Comparison of ENCODE assay signal across 13 cellular contexts in the genomic region with DNA sequence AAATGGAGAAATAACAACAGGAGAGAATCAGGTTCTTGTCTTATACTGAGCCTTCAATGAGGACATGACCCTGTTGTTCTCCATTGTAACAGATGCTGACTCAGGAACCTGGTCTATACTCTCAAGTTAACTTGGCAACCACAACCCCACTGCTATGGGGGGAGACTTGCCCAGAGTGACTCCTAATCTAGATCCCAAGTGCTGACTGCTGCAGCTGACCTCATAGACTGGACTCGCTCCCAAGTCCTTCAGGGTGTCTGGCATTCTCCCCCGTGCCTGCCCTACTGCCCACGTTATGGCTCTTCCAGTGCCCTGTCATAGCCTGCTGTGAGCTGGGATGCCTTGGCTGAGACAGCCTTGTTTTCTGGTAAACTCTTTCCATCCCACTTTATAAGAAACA. TPM values are rescaled to one million over a fixed set of nuclear protein-coding genes. Genes with fewer than 3 reads are reported as not detected.
DNase-seq lines count a peak whose midpoint lies in the region; ATAC-seq and TF ChIP-seq lines count a peak whose summit lies in the region.
"Had no signal": no experiment of that assay in that cellular context is flagged by ENCODE, and none has a peak within 500 bp of the region (broad histone marks: within the 10 kb centered on the region; RNA-seq: fewer than 3 reads in every experiment).

No MANE protein-coding gene starts in this region.

- no peaks in the 10 kb centered on the region for H3K4me1 ChIP-seq in naive thymus-derived CD4-positive, alpha-beta T cell (ENCODE audit: control insufficient read depth in 2 of 2, insufficient read depth in 2 of 2, low read length in 2 of 2)

- peak; percentile 92 for ATAC-seq in Right ventricle myocardium inferior
- ATAC-seq in omental fat pad (ENCODE audit: low FRiP score), result peak; percentile 81
- no peak for ATAC-seq in naive thymus-derived CD4-positive, alpha-beta T cell
- ATAC-seq in activated CD8-positive, alpha-beta T cell treated with anti-CD3 and anti-CD28 coated beads, Interleukin-2, amount 10 ng/mL, durations not matched to agents 7 days and 5 days, result no peak

- H3K27me3 Mint-ChIP-seq in naive thymus-derived CD4-positive, alpha-beta T cell, result peaks cover 4 to 16% (median 10%) of the 10 kb centered on the region in 5 donors
- H3K27me3 Mint-ChIP-seq in activated CD8-positive, alpha-beta T cell treated with anti-CD3 and anti-CD28 coated beads, Interleukin-2, amount 10 ng/mL, durations not matched to agents 7 days and 5 days (ENCODE audit: low read depth), result peaks cover 9% of the 10 kb centered on the region

- no peak overlapping the region for H3K4me3 ChIP-seq in fibroblast of mammary gland (ENCODE audit: control insufficient read depth, low read depth, low read length)
- H3K4me3 ChIP-seq in naive thymus-derived CD4-positive, alpha-beta T cell (ENCODE audit: low read length), result no peak overlapping the region

- CTCF ChIA-PET in naive thymus-derived CD4-positive, alpha-beta T cell (lab: Charles Lee), result no interaction called here
- CTCF ChIA-PET in activated CD8-positive, alpha-beta T cell treated with anti-CD3 and anti-CD28 coated beads, Interleukin-2, amount 10 ng/mL, durations not matched to agents 7 days and 5 days (lab: Charles Lee), result no interaction called here

- peak; percentile 73 for DNase-seq in Right ventricle myocardium inferior (ENCODE audit: missing footprints)
- DNase-seq in cardiac septum (ENCODE audit: low spot score), result no peak
- peak; percentile 99 for DNase-seq in fibroblast of mammary gland (ENCODE audit: low read depth)
- no peak for DNase-seq in omental fat pad (ENCODE audit: low spot score)
- DNase-seq in NCI-H2196 treated with DMSO at 0.1 percent for 48 hours (lab: John Stamatoyannopoulos, UW; ENCODE audit: unreplicated experiment), result no peak
- no peak for DNase-seq in naive thymus-derived CD4-positive, alpha-beta T cell
- DNase-seq in activated CD8-positive, alpha-beta T cell treated with anti-CD3 and anti-CD28 coated beads, Interleukin-2, amount 10 ng/mL, durations not matched to agents 7 days and 5 days, result no peak
- no peak for DNase-seq in hepatic stellate cell (ENCODE audit: low spot score)
- DNase-seq: 8988T, DMS79, kidney glomerular epithelial cell, NCI-H1436 treated with DMSO at 0.1 percent for 48 hours had no signal

- H3K27me3 ChIP-seq in naive thymus-derived CD4-positive, alpha-beta T cell (ENCODE audit: control insufficient read depth in 2 of 2, insufficient read depth in 2 of 2, low read length in 2 of 2), result no peaks in the 10 kb centered on the region

- no peak overlapping the region for H3K4me3 Mint-ChIP-seq in naive thymus-derived CD4-positive, alpha-beta T cell
- H3K4me3 Mint-ChIP-seq in activated CD8-positive, alpha-beta T cell treated with anti-CD3 and anti-CD28 coated beads, Interleukin-2, amount 10 ng/mL, durations not matched to agents 7 days and 5 days, result no peak overlapping the region

- peaks cover 0 to 4% (median 0%) of the 10 kb centered on the region in 5 donors for H3K36me3 Mint-ChIP-seq in naive thymus-derived CD4-positive, alpha-beta T cell
- H3K36me3 Mint-ChIP-seq in activated CD8-positive, alpha-beta T cell treated with anti-CD3 and anti-CD28 coated beads, Interleukin-2, amount 10 ng/mL, durations not matched to agents 7 days and 5 days (ENCODE audit: low read depth), result no peaks in the 10 kb centered on the region

- TF ChIP-seq CTCF in fibroblast of mammary gland (conservative IDR thresholded peaks at IDR 0.05; ENCODE audit: control insufficient read depth, insufficient read depth, low read depth, low read length), result no peak
- TF ChIP-seq CTCF in omental fat pad (IDR thresholded peaks at IDR 0.05), result no peak

- H3K27ac Mint-ChIP-seq in naive thymus-derived CD4-positive, alpha-beta T cell, result peak overlapping the region in 1 of 9 donors; percentile 32
- H3K27ac Mint-ChIP-seq in activated CD8-positive, alpha-beta T cell treated with anti-CD3 and anti-CD28 coated beads, Interleukin-2, amount 10 ng/mL, durations not matched to agents 7 days and 5 days, result no peak overlapping the region

- no peaks in the 10 kb centered on the region for H3K9me3 ChIP-seq in naive thymus-derived CD4-positive, alpha-beta T cell (ENCODE audit: control insufficient read depth in 2 of 3, low read length in 3 of 3)

- peaks cover 0 to 2% (median 0%) of the 10 kb centered on the region in 7 donors for H3K4me1 Mint-ChIP-seq in naive thymus-derived CD4-positive, alpha-beta T cell
- no peaks in the 10 kb centered on the region for H3K4me1 Mint-ChIP-seq in activated CD8-positive, alpha-beta T cell treated with anti-CD3 and anti-CD28 coated beads, Interleukin-2, amount 10 ng/mL, durations not matched to agents 7 days and 5 days (ENCODE audit: low read depth)

- no peak overlapping the region for H3K27ac ChIP-seq in naive thymus-derived CD4-positive, alpha-beta T cell (ENCODE audit: low read depth, low read length)
- H3K27ac ChIP-seq: HL-60 had no signal

- POLR2A ChIA-PET in naive thymus-derived CD4-positive, alpha-beta T cell (lab: Charles Lee), result no interaction called here
- POLR2A ChIA-PET in activated CD8-positive, alpha-beta T cell treated with anti-CD3 and anti-CD28 coated beads, Interleukin-2, amount 10 ng/mL, durations not matched to agents 7 days and 5 days (lab: Charles Lee), result no interaction called here

- peaks cover 0 to 5% (median 0%) of the 10 kb centered on the region in 11 donors for H3K9me3 Mint-ChIP-seq in naive thymus-derived CD4-positive, alpha-beta T cell
- H3K9me3 Mint-ChIP-seq in activated CD8-positive, alpha-beta T cell treated with anti-CD3 and anti-CD28 coated beads, Interleukin-2, amount 10 ng/mL, durations not matched to agents 7 days and 5 days (ENCODE audit: insufficient read depth), result peaks cover 5% of the 10 kb centered on the region

- no peaks in the 10 kb centered on the region for H3K36me3 ChIP-seq in naive thymus-derived CD4-positive, alpha-beta T cell (ENCODE audit: control insufficient read depth in 2 of 3, insufficient read depth in 3 of 3, low read length in 3 of 3)

- intact Hi-C loops in Right ventricle myocardium inferior (cut with DNase I) (no loop called here), cardiac septum (cut with DNase I) (loop anchor here (2.0 to 5.0 kb wide), 2 partner anchors 17 to 36 kb away; a partner anchor contains a TSS)
- intact Hi-C loops in naive thymus-derived CD4-positive, alpha-beta T cell (cut with micrococcal nuclease), result no loop called here

RNA-seq across cellular contexts. Expression of a gene that starts 37.1 kb away (rescaled TPM):
- total RNA-seq in Right ventricle myocardium inferior (41.8 TPM), cardiac septum (37.3 TPM), omental fat pad (10 to 100 TPM; 33.3 to 67.0 (median 45.4) TPM)
- total RNA-seq in naive thymus-derived CD4-positive, alpha-beta T cell, result under 1 TPM in 2 of 5 experiments, not detected in 3; 0.42 to 0.94 TPM
- under 1 TPM in 1 of 2 donors, not detected in 1; 0.35 TPM for polyA plus RNA-seq in naive thymus-derived CD4-positive, alpha-beta T cell
- total RNA-seq in activated CD8-positive, alpha-beta T cell treated with anti-CD3 and anti-CD28 coated beads, Interleukin-2, amount 10 ng/mL, durations not matched to agents 7 days and 5 days, result under 1 TPM; 0.18 to 0.29 TPM

RNA-seq across cellular contexts. Expression of a gene that starts 42.4 kb away (rescaled TPM):
- total RNA-seq in Right ventricle myocardium inferior (276 TPM), cardiac septum (159 TPM), omental fat pad (10 to 100 TPM; 63.8 to 84.6 (median 71.6) TPM)
- 100 to 1,000 TPM; 112 to 180 (median 116) TPM for total RNA-seq in naive thymus-derived CD4-positive, alpha-beta T cell
- polyA plus RNA-seq in naive thymus-derived CD4-positive, alpha-beta T cell, result 100 to 1,000 TPM; 169 to 206 TPM
- total RNA-seq in activated CD8-positive, alpha-beta T cell treated with anti-CD3 and anti-CD28 coated beads, Interleukin-2, amount 10 ng/mL, durations not matched to agents 7 days and 5 days, result 100 to 1,000 TPM; 201 to 206 TPM

Comparison
In these comparisons a context has a peak if more than half of its experiments do, and no peak if none do; other contexts are left out.
1. DNase-seq: peak in Right ventricle myocardium inferior (single experiment) and fibroblast of mammary gland (single experiment); none in cardiac septum (single experiment), omental fat pad (single experiment), NCI-H2196 treated with DMSO at 0.1 percent for 48 hours (single experiment), naive thymus-derived CD4-positive, alpha-beta T cell (0 of 9), activated CD8-positive, alpha-beta T cell treated with anti-CD3 and anti-CD28 coated beads, Interleukin-2, amount 10 ng/mL, durations not matched to agents 7 days and 5 days (single experiment) and hepatic stellate cell (single experiment).
2. ATAC-seq: peak in Right ventricle myocardium inferior (single experiment) and omental fat pad (single experiment); none in naive thymus-derived CD4-positive, alpha-beta T cell (single experiment) and activated CD8-positive, alpha-beta T cell treated with anti-CD3 and anti-CD28 coated beads, Interleukin-2, amount 10 ng/mL, durations not matched to agents 7 days and 5 days (single experiment).
3. RNA of a gene that starts 37.1 kb away (total RNA-seq): 33.3 to 67.0 TPM in omental fat pad, 41.8 TPM in Right ventricle myocardium inferior (single experiment) and 37.3 TPM in cardiac septum (single experiment); 0.18 to 0.29 TPM in activated CD8-positive, alpha-beta T cell treated with anti-CD3 and anti-CD28 coated beads, Interleukin-2, amount 10 ng/mL, durations not matched to agents 7 days and 5 days and 0.42 to 0.94 TPM in naive thymus-derived CD4-positive, alpha-beta T cell; every median in the first group is over 10 times any median in the second.